Comparison of ENCODE assay signal across 13 cellular contexts in the genomic region with DNA sequence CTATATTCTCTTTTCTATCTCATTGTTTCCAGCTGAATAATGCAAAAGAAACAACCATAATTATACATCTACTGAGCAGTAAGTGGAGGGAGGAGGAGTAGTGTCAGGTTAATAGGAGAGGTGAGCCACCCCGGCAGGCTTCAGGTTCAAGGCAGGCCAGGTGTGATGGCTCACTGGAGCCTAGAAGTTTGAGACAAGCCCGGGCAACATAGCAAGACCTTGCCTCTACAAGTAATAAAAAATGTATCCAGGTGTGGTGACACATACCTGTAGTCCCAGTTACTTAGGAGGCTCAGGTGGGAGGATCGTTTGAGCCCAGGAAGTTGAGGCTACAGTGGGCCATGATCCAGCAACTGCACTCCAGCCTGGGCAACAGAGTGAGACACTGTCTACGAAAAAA. TPM values are rescaled to one million over a fixed set of nuclear protein-coding genes. Genes with fewer than 3 reads are reported as not detected.
DNase-seq lines count a peak whose midpoint lies in the region; ATAC-seq lines count a peak whose summit lies in the region.
"Had no signal": no experiment of that assay in that cellular context is flagged by ENCODE, and none has a peak within 500 bp of the region (broad histone marks: within the 10 kb centered on the region; RNA-seq: fewer than 3 reads in every experiment).

No MANE protein-coding gene starts in this region.

- no peaks in the 10 kb centered on the region for H3K27me3 Mint-ChIP-seq in stimulated activated naive CD8-positive, alpha-beta T cell treated with anti-CD3 and anti-CD28 coated beads, Interleukin-15, Interleukin-2, amounts not matched to agents 100 ng/mL and 50 ng/mL, for 24 hours
- H3K27me3 Mint-ChIP-seq in activated T-helper 1 cell treated with anti-CD3 and anti-CD28 coated beads, Interleukin-12 subunit alpha, Interleukin-12 subunit beta, Interleukin-2, Interleukin-4 antibody, amounts not matched to agents 30 ng/mL and 10 ng/mL and 1 ng/mL, durations not matched to agents 14 hours and 24 hours and 36 hours (ENCODE audit: insufficient read depth) = no peaks in the 10 kb centered on the region
- H3K27me3 Mint-ChIP-seq in stimulated activated memory B cell treated with anti-CD40 and anti-IgM and Interleukin-4, amounts not matched to agents 10 μg/mL and 1 μg/mL and 100 μg/mL, for 72 hours = no peaks in the 10 kb centered on the region
- H3K27me3 Mint-ChIP-seq: T-helper 17 cell had no signal

- peaks cover 9% of the 10 kb centered on the region for H3K4me1 ChIP-seq in iPS-18a (ENCODE audit: control insufficient read depth, low read depth, low read length)

- no peaks in the 10 kb centered on the region for H3K9me3 ChIP-seq in iPS-18a (ENCODE audit: control insufficient read depth, low read depth, low read length)

- H3K27ac ChIP-seq in iPS-18a (ENCODE audit: low read length) = no peak overlapping the region

- H3K36me3 Mint-ChIP-seq in stimulated activated naive CD8-positive, alpha-beta T cell treated with anti-CD3 and anti-CD28 coated beads, Interleukin-15, Interleukin-2, amounts not matched to agents 100 ng/mL and 50 ng/mL, for 24 hours (ENCODE audit: low read depth) = peaks cover 32% of the 10 kb centered on the region
- peaks cover 12% of the 10 kb centered on the region for H3K36me3 Mint-ChIP-seq in activated T-helper 1 cell treated with anti-CD3 and anti-CD28 coated beads, Interleukin-12 subunit alpha, Interleukin-12 subunit beta, Interleukin-2, Interleukin-4 antibody, amounts not matched to agents 30 ng/mL and 10 ng/mL and 1 ng/mL, durations not matched to agents 14 hours and 24 hours and 36 hours (ENCODE audit: low read depth)
- peaks cover 10% of the 10 kb centered on the region for H3K36me3 Mint-ChIP-seq in stimulated activated memory B cell treated with anti-CD40 and anti-IgM and Interleukin-4, amounts not matched to agents 10 μg/mL and 1 μg/mL and 100 μg/mL, for 72 hours

- no peak overlapping the region for H3K9ac ChIP-seq in iPS-18a (ENCODE audit: low read length)

- H3K27me3 ChIP-seq in iPS-18a (ENCODE audit: control insufficient read depth, insufficient read depth, low read length) = no peaks in the 10 kb centered on the region

- H3K4me1 Mint-ChIP-seq in stimulated activated naive CD8-positive, alpha-beta T cell treated with anti-CD3 and anti-CD28 coated beads, Interleukin-15, Interleukin-2, amounts not matched to agents 100 ng/mL and 50 ng/mL, for 24 hours (ENCODE audit: low read depth) = peaks cover 44% of the 10 kb centered on the region
- H3K4me1 Mint-ChIP-seq in activated T-helper 1 cell treated with anti-CD3 and anti-CD28 coated beads, Interleukin-12 subunit alpha, Interleukin-12 subunit beta, Interleukin-2, Interleukin-4 antibody, amounts not matched to agents 30 ng/mL and 10 ng/mL and 1 ng/mL, durations not matched to agents 14 hours and 24 hours and 36 hours (ENCODE audit: low read depth) = peaks cover 29% of the 10 kb centered on the region
- peaks cover 37% of the 10 kb centered on the region for H3K4me1 Mint-ChIP-seq in stimulated activated memory B cell treated with anti-CD40 and anti-IgM and Interleukin-4, amounts not matched to agents 10 μg/mL and 1 μg/mL and 100 μg/mL, for 72 hours

- no peak for ATAC-seq in stimulated activated naive CD8-positive, alpha-beta T cell treated with anti-CD3 and anti-CD28 coated beads, Interleukin-15, Interleukin-2, amounts not matched to agents 100 U/mL and 50 U/mL, for 24 hours
- ATAC-seq in GM21529 (IDR thresholded peaks at IDR 0.05; ENCODE audit: unreplicated experiment) (no peak), HG03159 (IDR thresholded peaks at IDR 0.05; ENCODE audit: unreplicated experiment) (no peak)
- ATAC-seq in stimulated activated memory B cell treated with anti-CD40 and anti-IgM and Interleukin-4, amounts not matched to agents 10 μg/mL and 1 μg/mL and 100 μg/mL, for 72 hours = no peak
- ATAC-seq: T-helper 17 cell had no signal

- H3K36me3 ChIP-seq in iPS-18a (ENCODE audit: control insufficient read depth, low read depth, low read length) = peaks cover 19% of the 10 kb centered on the region

- H3K4me3 ChIP-seq in iPS-18a (ENCODE audit: low read length) = peak overlapping the region; percentile 84

- H3K4me3 Mint-ChIP-seq in stimulated activated naive CD8-positive, alpha-beta T cell treated with anti-CD3 and anti-CD28 coated beads, Interleukin-15, Interleukin-2, amounts not matched to agents 100 ng/mL and 50 ng/mL, for 24 hours = peak overlapping the region; percentile 98
- H3K4me3 Mint-ChIP-seq in activated T-helper 1 cell treated with anti-CD3 and anti-CD28 coated beads, Interleukin-12 subunit alpha, Interleukin-12 subunit beta, Interleukin-2, Interleukin-4 antibody, amounts not matched to agents 30 ng/mL and 10 ng/mL and 1 ng/mL, durations not matched to agents 14 hours and 24 hours and 36 hours = peak overlapping the region; percentile 25
- H3K4me3 Mint-ChIP-seq in stimulated activated memory B cell treated with anti-CD40 and anti-IgM and Interleukin-4, amounts not matched to agents 10 μg/mL and 1 μg/mL and 100 μg/mL, for 72 hours = no peak overlapping the region

- no peak for DNase-seq in stimulated activated naive CD8-positive, alpha-beta T cell treated with anti-CD3 and anti-CD28 coated beads, Interleukin-15, Interleukin-2, amounts not matched to agents 100 U/mL and 50 U/mL, for 24 hours
- no peak for DNase-seq in activated T-helper 1 cell treated with anti-CD3 and anti-CD28 coated beads, Interleukin-12 subunit alpha, Interleukin-12 subunit beta, Interleukin-2, Interleukin-4 antibody, amounts not matched to agents 30 ng/mL and 10 ng/mL and 1 ng/mL, durations not matched to agents 14 hours and 24 hours and 36 hours (ENCODE audit: low spot score)
- no peak for DNase-seq in cerebellum (ENCODE audit: low spot score)
- DNase-seq: hypothalamus; NCI-H1048; NCI-H748 treated with DMSO at 0.1 percent for 48 hours; stimulated activated CD4-positive, alpha-beta T cell treated with anti-CD3 and anti-CD28 coated beads, Interleukin-15, amount 100 ng/mL, for 24 hours; T-helper 17 cell had no signal

- intact Hi-C loops in activated T-helper 1 cell treated with anti-CD3 and anti-CD28 coated beads, Interleukin-12 subunit alpha, Interleukin-12 subunit beta, Interleukin-2, Interleukin-4 antibody, amounts not matched to agents 30 ng/mL and 10 ng/mL and 1 ng/mL, durations not matched to agents 14 hours and 24 hours and 36 hours (cut with micrococcal nuclease) = no loop called here

- no peaks in the 10 kb centered on the region for H3K9me3 Mint-ChIP-seq in stimulated activated naive CD8-positive, alpha-beta T cell treated with anti-CD3 and anti-CD28 coated beads, Interleukin-15, Interleukin-2, amounts not matched to agents 100 ng/mL and 50 ng/mL, for 24 hours
- H3K9me3 Mint-ChIP-seq in activated T-helper 1 cell treated with anti-CD3 and anti-CD28 coated beads, Interleukin-12 subunit alpha, Interleukin-12 subunit beta, Interleukin-2, Interleukin-4 antibody, amounts not matched to agents 30 ng/mL and 10 ng/mL and 1 ng/mL, durations not matched to agents 14 hours and 24 hours and 36 hours = no peaks in the 10 kb centered on the region
- H3K9me3 Mint-ChIP-seq in stimulated activated memory B cell treated with anti-CD40 and anti-IgM and Interleukin-4, amounts not matched to agents 10 μg/mL and 1 μg/mL and 100 μg/mL, for 72 hours = no peaks in the 10 kb centered on the region

- peak overlapping the region; percentile 45 for H3K27ac Mint-ChIP-seq in stimulated activated naive CD8-positive, alpha-beta T cell treated with anti-CD3 and anti-CD28 coated beads, Interleukin-15, Interleukin-2, amounts not matched to agents 100 ng/mL and 50 ng/mL, for 24 hours
- no peak overlapping the region for H3K27ac Mint-ChIP-seq in activated T-helper 1 cell treated with anti-CD3 and anti-CD28 coated beads, Interleukin-12 subunit alpha, Interleukin-12 subunit beta, Interleukin-2, Interleukin-4 antibody, amounts not matched to agents 30 ng/mL and 10 ng/mL and 1 ng/mL, durations not matched to agents 14 hours and 24 hours and 36 hours
- no peak overlapping the region for H3K27ac Mint-ChIP-seq in stimulated activated memory B cell treated with anti-CD40 and anti-IgM and Interleukin-4, amounts not matched to agents 10 μg/mL and 1 μg/mL and 100 μg/mL, for 72 hours

RNA-seq across cellular contexts. Expression of a gene that starts 1.9 kb away (rescaled TPM):
- total RNA-seq in activated T-helper 1 cell treated with anti-CD3 and anti-CD28 coated beads, Interleukin-12 subunit alpha, Interleukin-12 subunit beta, Interleukin-2, Interleukin-4 antibody, amounts not matched to agents 30 ng/mL and 10 ng/mL and 1 ng/mL, durations not matched to agents 14 hours and 24 hours and 36 hours = 33.5 and 33.6 TPM in 2 replicates
- total RNA-seq in cerebellum = 67.7 TPM
